9 cellular contexts compared by ENCODE assay signal in genomic region chr6:27176096-27176495, GRCh38.
DNase-seq lines count a peak whose midpoint lies in the region; ATAC-seq, FAIRE-seq and TF ChIP-seq lines count a peak whose summit lies in the region.
"Had no signal": no experiment of that assay in that cellular context is flagged by ENCODE, and none has a peak within 500 bp of the region (broad histone marks: within the 10 kb centered on the region; RNA-seq: fewer than 3 reads in every experiment).

No MANE protein-coding gene starts in this region.

- TF ChIP-seq EP300 in A549 (IDR thresholded peaks at IDR 0.05): no peak

- H3K36me3 Mint-ChIP-seq in T-helper 1 cell treated with Interleukin-12 subunit alpha and Interleukin-12 subunit beta and Interleukin-4 antibody, amounts not matched to agents 30 μg/mL and 1 μg/mL, for 36 hours (ENCODE audit: low read depth): peaks cover 1% of the 10 kb centered on the region
- peaks cover 5% of the 10 kb centered on the region for H3K36me3 Mint-ChIP-seq in glutamatergic neuron (ENCODE audit: unreplicated experiment)

- H3K4me3 Mint-ChIP-seq in T-helper 1 cell treated with Interleukin-12 subunit alpha and Interleukin-12 subunit beta and Interleukin-4 antibody, amounts not matched to agents 30 μg/mL and 1 μg/mL, for 36 hours: peak overlapping the region; percentile 94
- peak overlapping the region; percentile 96 for H3K4me3 Mint-ChIP-seq in glutamatergic neuron (ENCODE audit: unreplicated experiment)

- no peak for TF ChIP-seq RAD21 in A549 (conservative IDR thresholded peaks at IDR 0.05 in 1 of 2, IDR thresholded peaks at IDR 0.05 in 1 of 2)

- TF ChIP-seq CTCF in A549 (IDR thresholded peaks at IDR 0.05) (no peak), glutamatergic neuron (IDR thresholded peaks at IDR 0.05; ENCODE audit: partially characterized antibody, unreplicated experiment) (no peak)

- no peak overlapping the region for H3K4me3 ChIP-seq in A549

- ATAC-seq in A549: no peak
- no peak for ATAC-seq in HG02623 (IDR thresholded peaks at IDR 0.05; ENCODE audit: unreplicated experiment)
- no peak for ATAC-seq in left colon

- CTCF ChIA-PET in A549 (lab: Yijun Ruan, JAX): interaction anchor here (1.3 to 3.2 kb wide), 3 partner anchors 12 to 621 kb away, joined by 6 to 24 read pairs (median 12); no protein-coding TSS in a partner anchor

- H3K27me3 Mint-ChIP-seq in T-helper 1 cell treated with Interleukin-12 subunit alpha and Interleukin-12 subunit beta and Interleukin-4 antibody, amounts not matched to agents 30 μg/mL and 1 μg/mL, for 36 hours (ENCODE audit: low read depth): peaks cover 29% of the 10 kb centered on the region
- H3K27me3 Mint-ChIP-seq in glutamatergic neuron (ENCODE audit: unreplicated experiment): peaks cover 20% of the 10 kb centered on the region

- no peaks in the 10 kb centered on the region for H3K9me3 ChIP-seq in A549

- H3K27ac ChIP-seq in A549: no peak overlapping the region; a peak in 1 of 6 replicates

- 75% methylated on average over 9 of the region's 9 CpGs for WGBS in A549 (ENCODE audit: missing lambda C conversion rate)

- H3K27ac Mint-ChIP-seq in T-helper 1 cell treated with Interleukin-12 subunit alpha and Interleukin-12 subunit beta and Interleukin-4 antibody, amounts not matched to agents 30 μg/mL and 1 μg/mL, for 36 hours: no peak overlapping the region
- no peak overlapping the region for H3K27ac Mint-ChIP-seq in glutamatergic neuron (ENCODE audit: unreplicated experiment)

- intact Hi-C loops in left colon (cut with DNase I, micrococcal nuclease): no loop called here

- POLR2A ChIA-PET in A549 (lab: Yijun Ruan, JAX): interaction anchor here (1.6 kb wide), 1 partner anchor 717 kb away, joined by 7 read pairs; a partner anchor contains a TSS

- TF ChIP-seq POLR2A in A549 (IDR thresholded peaks at IDR 0.05; ENCODE audit: low read length): no peak

- FAIRE-seq in A549 (lab: Jason Lieb, UNC): no peak
- FAIRE-seq in GM19239 (lab: Jason Lieb, UNC): peak; percentile 53

- no peaks in the 10 kb centered on the region for H3K9me3 Mint-ChIP-seq in T-helper 1 cell treated with Interleukin-12 subunit alpha and Interleukin-12 subunit beta and Interleukin-4 antibody, amounts not matched to agents 30 μg/mL and 1 μg/mL, for 36 hours
- H3K9me3 Mint-ChIP-seq in glutamatergic neuron (ENCODE audit: unreplicated experiment): peaks cover 16% of the 10 kb centered on the region

- no peaks in the 10 kb centered on the region for H3K4me1 ChIP-seq in A549

- H3K4me2 ChIP-seq in A549: peak overlapping the region; percentile 83; the same call in 2 of the 3 replicates

- no peak for DNase-seq in A549 (ENCODE audit: low read depth in 1 of 2, low spot score in 1 of 2)
- DNase-seq in GM19239 (ENCODE audit: insufficient read length, low spot score): no peak
- DNase-seq in glutamatergic neuron: no peak
- DNase-seq in left colon: no peak
- no peak for DNase-seq in NCI-H1694 treated with DMSO at 0.1 percent for 48 hours (lab: John Stamatoyannopoulos, UW)
- no peak for DNase-seq in AG20443 (ENCODE audit: low spot score)
- DNase-seq: aorta had no signal

- peaks cover 15% of the 10 kb centered on the region for H3K4me1 Mint-ChIP-seq in T-helper 1 cell treated with Interleukin-12 subunit alpha and Interleukin-12 subunit beta and Interleukin-4 antibody, amounts not matched to agents 30 μg/mL and 1 μg/mL, for 36 hours (ENCODE audit: low read depth)
- no peaks in the 10 kb centered on the region for H3K4me1 Mint-ChIP-seq in glutamatergic neuron (ENCODE audit: low read depth, unreplicated experiment)

TF ChIP-seq in A549, 52 proteins besides CTCF, POLR2A, EP300 and RAD21:
- TF ChIP-seq FOSL2 (IDR thresholded peaks at IDR 0.05) (no peak), FOSL2 (CRISPR knock-in tag; IDR thresholded peaks at IDR 0.05) (no peak), MAFK (IDR thresholded peaks at IDR 0.05; ENCODE audit: partially characterized antibody) (no peak), SMC3 (IDR thresholded peaks at IDR 0.05) (no peak), TP53 (CRISPR knock-in tag; IDR thresholded peaks at IDR 0.05) (no peak), NR3C1 (IDR thresholded peaks at IDR 0.05) (no peak), POLR2AphosphoS2 (conservative IDR thresholded peaks at IDR 0.05; ENCODE audit: low read length) (no peak), ESRRA (IDR thresholded peaks at IDR 0.05; ENCODE audit: borderline replicate concordance, low read length) (no peak), RARB (CRISPR knock-in tag; IDR thresholded peaks at IDR 0.05) (no peak), HOXA7 (CRISPR knock-in tag; IDR thresholded peaks at IDR 0.05) (no peak)
TF ChIP-seq in A549: peak in this region for 0.
